1 cellular context compared by ENCODE assay signal in the genomic region with DNA sequence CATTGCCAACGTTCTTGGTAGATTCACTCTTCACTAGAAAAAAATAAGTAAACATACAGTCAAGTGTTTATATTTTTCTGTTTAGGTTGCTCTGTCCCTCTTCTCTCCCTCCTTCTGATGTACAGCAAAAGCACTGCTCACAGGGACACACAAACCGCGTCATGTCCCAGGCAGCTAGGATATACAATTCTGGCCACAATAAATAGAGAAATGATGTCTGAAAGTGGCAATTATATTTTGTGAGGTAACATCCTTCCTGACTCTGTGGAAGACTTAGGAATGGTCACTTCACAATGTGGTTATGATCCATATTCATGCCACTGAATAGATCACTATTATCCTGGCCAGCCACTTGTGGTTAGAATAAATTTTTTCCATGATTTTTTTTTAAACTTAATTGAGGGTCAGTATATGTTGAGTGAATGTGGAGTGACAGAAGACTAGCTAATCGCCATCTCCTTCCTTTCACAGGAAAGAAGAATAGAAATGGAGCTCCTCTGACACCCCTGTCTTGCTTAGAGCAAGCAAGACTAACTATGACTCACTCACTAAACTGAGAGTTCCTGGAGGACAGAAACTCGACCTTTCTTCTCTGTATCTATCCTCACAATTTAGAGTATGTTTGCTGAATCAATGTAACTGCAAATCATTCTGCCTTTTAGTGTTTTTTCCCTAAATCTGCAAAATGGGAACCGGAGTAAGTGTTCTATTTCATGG.
TF ChIP-seq lines count a peak whose summit lies in the region.

No MANE protein-coding gene starts in this region.

TF ChIP-seq in endothelial cell of umbilical vein, 7 proteins besides CTCF, POLR2A, EP300 and RAD21:
- TF ChIP-seq JUN (IDR thresholded peaks at IDR 0.05; ENCODE audit: borderline replicate concordance, insufficient read depth, insufficient read length, low read depth): no peak
- peak; percentile 62 for TF ChIP-seq FOS (IDR thresholded peaks at IDR 0.05; ENCODE audit: borderline replicate concordance, insufficient read depth, low read length)
